ENCODE assay signal across 21 cellular contexts in the genomic region with DNA sequence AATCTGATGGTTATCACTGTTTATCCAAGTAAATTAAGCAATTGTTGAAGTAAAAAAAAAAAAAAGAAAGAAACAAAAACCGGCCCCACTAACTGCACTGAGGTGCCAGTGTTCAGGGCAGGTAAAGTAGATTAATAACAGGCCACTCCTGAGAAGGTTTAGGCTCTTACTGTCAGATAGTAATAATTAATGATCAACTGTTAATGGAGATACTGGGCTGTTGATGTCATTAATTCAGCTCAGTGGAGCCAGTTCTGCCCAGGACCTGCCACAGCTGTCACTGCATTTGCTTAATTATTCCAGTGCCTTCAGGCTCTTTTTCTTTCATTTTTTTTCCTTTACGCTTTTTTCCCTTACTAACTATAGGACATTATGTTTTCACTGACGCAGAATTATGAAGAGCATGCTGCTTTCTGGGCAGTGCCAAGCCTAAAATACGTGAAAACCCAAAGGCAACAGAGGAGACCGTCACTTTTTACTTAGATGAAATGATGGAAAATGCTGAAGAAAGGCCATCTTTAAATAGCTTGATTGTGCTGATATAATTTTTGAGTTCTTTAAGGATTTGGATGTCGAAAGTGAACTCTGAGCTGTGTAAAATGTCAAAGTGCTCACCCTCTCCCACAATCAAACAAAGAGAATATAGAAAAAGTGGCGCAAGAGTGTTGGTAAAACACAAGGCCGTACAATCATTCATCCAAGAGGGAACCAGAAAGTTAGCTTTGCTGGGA.
DNase-seq lines count a peak whose midpoint lies in the region; ATAC-seq and TF ChIP-seq lines count a peak whose summit lies in the region.
"Had no signal": no experiment of that assay in that cellular context is flagged by ENCODE, and none has a peak within 500 bp of the region (broad histone marks: within the 10 kb centered on the region; RNA-seq: fewer than 3 reads in every experiment).

No MANE protein-coding gene starts in this region.

- H3K27me3 ChIP-seq in DND-41 (ENCODE audit: insufficient read depth, low read length, poor library complexity): no peaks in the 10 kb centered on the region
- H3K27me3 ChIP-seq in neural progenitor cell: no peaks in the 10 kb centered on the region
- H3K27me3 ChIP-seq: left lung had no signal

- H2AFZ ChIP-seq in DND-41 (ENCODE audit: low read depth, low read length): peak overlapping the region; percentile 38; the same call in 1 of the 2 replicates
- H2AFZ ChIP-seq in neural progenitor cell (replicated peaks): peak overlapping the region; percentile 96

- no peak overlapping the region for H3K4me3 ChIP-seq in DND-41 (ENCODE audit: low read depth in 1 of 2, low read length in 2 of 2)
- no peak overlapping the region for H3K4me3 ChIP-seq in neural progenitor cell
- H3K4me3 ChIP-seq: left lung had no signal

- H3K36me3 Mint-ChIP-seq in chondrocyte (ENCODE audit: low read depth) (no peaks in the 10 kb centered on the region), neural progenitor cell (no peaks in the 10 kb centered on the region)

- H4K20me1 ChIP-seq in DND-41 (ENCODE audit: insufficient read depth, low read length) (no peaks in the 10 kb centered on the region), neural progenitor cell (ENCODE audit: low read depth) (no peaks in the 10 kb centered on the region)

- H3K27ac ChIP-seq in DND-41 (ENCODE audit: low read length) (no peak overlapping the region), neural progenitor cell (no peak overlapping the region)
- H3K27ac ChIP-seq: left lung had no signal

- peak overlapping the region; percentile 3 for H3K4me3 Mint-ChIP-seq in chondrocyte (ENCODE audit: unreplicated experiment)
- no peak overlapping the region for H3K4me3 Mint-ChIP-seq in neural progenitor cell
- H3K4me3 Mint-ChIP-seq: activated B cell treated with CpG ODN at 0.5 μM for 24 hours; activated CD8-positive, alpha-beta T cell treated with anti-CD3 and anti-CD28 coated beads, Interleukin-2, amount 10 ng/mL, durations not matched to agents 7 days and 5 days; activated naive CD8-positive, alpha-beta T cell treated with anti-CD3 and anti-CD28 coated beads, Interleukin-2, amount 50 U/mL, for 24 hours; activated T-helper 1 cell treated with anti-CD3 and anti-CD28 coated beads, Interleukin-12 subunit alpha, Interleukin-12 subunit beta, Interleukin-2, Interleukin-4 antibody, amounts not matched to agents 30 ng/mL and 10 ng/mL and 1 ng/mL, durations not matched to agents 14 hours and 24 hours and 36 hours; CD4-positive, alpha-beta T cell; stimulated activated naive CD8-positive, alpha-beta T cell treated with anti-CD3 and anti-CD28 coated beads, Interleukin-15, amount 100 ng/mL, for 72 hours had no signal

- H3F3A ChIP-seq in neural progenitor cell (ENCODE audit: low read depth): no peaks in the 10 kb centered on the region

- ATAC-seq in DND-41 (ENCODE audit: insufficient read depth, low read depth) (no peak), HG03378 (IDR thresholded peaks at IDR 0.05; ENCODE audit: unreplicated experiment) (no peak)
- ATAC-seq: activated CD8-positive, alpha-beta T cell treated with anti-CD3 and anti-CD28 coated beads, Interleukin-2, amount 10 ng/mL, durations not matched to agents 7 days and 5 days; activated naive CD8-positive, alpha-beta T cell treated with anti-CD3 and anti-CD28 coated beads, Interleukin-2, amount 50 U/mL, for 24 hours; PC-3; stimulated activated naive CD8-positive, alpha-beta T cell treated with anti-CD3 and anti-CD28 coated beads, Interleukin-15, amount 100 ng/mL, for 72 hours had no signal

- H3K79me2 ChIP-seq in DND-41 (ENCODE audit: insufficient read depth, low read length): no peaks in the 10 kb centered on the region
- H3K79me2 ChIP-seq in neural progenitor cell (ENCODE audit: low read depth): no peaks in the 10 kb centered on the region

- H3K36me3 ChIP-seq in DND-41 (ENCODE audit: insufficient read depth, low read length) (no peaks in the 10 kb centered on the region), neural progenitor cell (no peaks in the 10 kb centered on the region)
- H3K36me3 ChIP-seq: left lung had no signal

- DNase-seq in DND-41 (no peak), NCI-H2171 treated with DMSO at 0.1 percent for 48 hours (lab: John Stamatoyannopoulos, UW) (peak; percentile 55), chondrocyte (ENCODE audit: low spot score) (no peak), neural progenitor cell (ENCODE audit: low spot score) (no peak), occipital lobe (lab: John Stamatoyannopoulos, UW) (no peak), NCI-H748 treated with DMSO at 0.1 percent for 48 hours (lab: John Stamatoyannopoulos, UW) (no peak)
- DNase-seq in activated CD8-positive, alpha-beta memory T cell treated with anti-CD3 and anti-CD28 coated beads for 24 hours: no peak
- DNase-seq: ACHN; activated B cell treated with CpG ODN at 0.5 μM for 24 hours; activated CD8-positive, alpha-beta T cell treated with anti-CD3 and anti-CD28 coated beads, Interleukin-2, amount 10 ng/mL, durations not matched to agents 7 days and 5 days; activated naive CD8-positive, alpha-beta T cell treated with anti-CD3 and anti-CD28 coated beads, Interleukin-2, amount 50 U/mL, for 24 hours; caudate nucleus; CD4-positive, alpha-beta T cell; effector memory CD4-positive, alpha-beta T cell; left lung; NCI-H1436; PC-3; stimulated activated naive CD8-positive, alpha-beta T cell treated with anti-CD3 and anti-CD28 coated beads, Interleukin-15, amount 100 ng/mL, for 72 hours; SW 1271 had no signal

- no peaks in the 10 kb centered on the region for H3K9me3 Mint-ChIP-seq in chondrocyte (ENCODE audit: low read depth)
- H3K9me3 Mint-ChIP-seq in neural progenitor cell: no peaks in the 10 kb centered on the region
- H3K9me3 Mint-ChIP-seq: activated B cell treated with CpG ODN at 0.5 μM for 24 hours; CD4-positive, alpha-beta T cell had no signal

- TF ChIP-seq CTCF in DND-41 (IDR thresholded peaks at IDR 0.05; ENCODE audit: borderline replicate concordance, extremely low read depth, low read length, poor library complexity, severe bottlenecking): no peak
- no peak for TF ChIP-seq CTCF in chondrocyte (IDR thresholded peaks at IDR 0.05)
- no peak for TF ChIP-seq CTCF in neural progenitor cell (IDR thresholded peaks at IDR 0.05)

- H3K9ac ChIP-seq in DND-41 (ENCODE audit: low read depth, low read length) (no peak overlapping the region), neural progenitor cell (no peak overlapping the region)

- H3K4me1 ChIP-seq in DND-41 (ENCODE audit: insufficient read depth, low read length) (peaks cover 7% of the 10 kb centered on the region), neural progenitor cell (peaks cover 5% of the 10 kb centered on the region)

- H3K27ac Mint-ChIP-seq in chondrocyte (ENCODE audit: unreplicated experiment) (peak overlapping the region; percentile 65), neural progenitor cell (no peak overlapping the region)
- H3K27ac Mint-ChIP-seq: activated B cell treated with CpG ODN at 0.5 μM for 24 hours; activated CD8-positive, alpha-beta T cell treated with anti-CD3 and anti-CD28 coated beads, Interleukin-2, amount 10 ng/mL, durations not matched to agents 7 days and 5 days; activated naive CD8-positive, alpha-beta T cell treated with anti-CD3 and anti-CD28 coated beads, Interleukin-2, amount 50 U/mL, for 24 hours; activated T-helper 1 cell treated with anti-CD3 and anti-CD28 coated beads, Interleukin-12 subunit alpha, Interleukin-12 subunit beta, Interleukin-2, Interleukin-4 antibody, amounts not matched to agents 30 ng/mL and 10 ng/mL and 1 ng/mL, durations not matched to agents 14 hours and 24 hours and 36 hours; CD4-positive, alpha-beta T cell; stimulated activated naive CD8-positive, alpha-beta T cell treated with anti-CD3 and anti-CD28 coated beads, Interleukin-15, amount 100 ng/mL, for 72 hours had no signal

- H3K4me2 ChIP-seq in DND-41 (ENCODE audit: insufficient read depth, low read length) (no peak overlapping the region), neural progenitor cell (no peak overlapping the region)

- H3K4me1 Mint-ChIP-seq in chondrocyte (ENCODE audit: low read depth) (peaks cover 51% of the 10 kb centered on the region), neural progenitor cell (no peaks in the 10 kb centered on the region)
- H3K4me1 Mint-ChIP-seq: activated B cell treated with CpG ODN at 0.5 μM for 24 hours; activated naive CD8-positive, alpha-beta T cell treated with anti-CD3 and anti-CD28 coated beads, Interleukin-2, amount 50 U/mL, for 24 hours; stimulated activated naive CD8-positive, alpha-beta T cell treated with anti-CD3 and anti-CD28 coated beads, Interleukin-15, amount 100 ng/mL, for 72 hours had no signal

- H3K27me3 Mint-ChIP-seq in chondrocyte (ENCODE audit: low read depth) (no peaks in the 10 kb centered on the region), neural progenitor cell (ENCODE audit: insufficient read depth, low read depth) (peaks cover 2% of the 10 kb centered on the region)
- H3K27me3 Mint-ChIP-seq: activated B cell treated with CpG ODN at 0.5 μM for 24 hours; CD4-positive, alpha-beta T cell; stimulated activated naive CD8-positive, alpha-beta T cell treated with anti-CD3 and anti-CD28 coated beads, Interleukin-15, amount 100 ng/mL, for 72 hours had no signal

- no peaks in the 10 kb centered on the region for H3K9me3 ChIP-seq in DND-41 (ENCODE audit: insufficient read depth, low read length, severe bottlenecking)
- H3K9me3 ChIP-seq in neural progenitor cell (ENCODE audit: low read depth): no peaks in the 10 kb centered on the region
